Comparison of ENCODE assay signal across 9 cellular contexts in genomic region chr1:67791686-67792475, GRCh38. TPM values are rescaled to one million over a fixed set of nuclear protein-coding genes. Genes with fewer than 3 reads are reported as not detected.
DNase-seq lines count a peak whose midpoint lies in the region; ATAC-seq and TF ChIP-seq lines count a peak whose summit lies in the region.
"Had no signal": no experiment of that assay in that cellular context is flagged by ENCODE, and none has a peak within 500 bp of the region (broad histone marks: within the 10 kb centered on the region; RNA-seq: fewer than 3 reads in every experiment).

No MANE protein-coding gene starts in this region.

- CTCF ChIA-PET in Panc1 (lab: Charles Lee): interaction anchor here (0.7 kb wide), 1 partner anchor 29 kb away, joined by 3 read pairs; no protein-coding TSS in a partner anchor

- WGBS in esophagus squamous epithelium, 2 donors: 55 to 60% methylated on average over 8 of the region's 8 CpGs
- WGBS in ovary, 3 donors: 24 to 27% (median 26%) methylated on average over 8 of the region's 8 CpGs

- ATAC-seq in Panc1 (peak; percentile 87), HG03439 (IDR thresholded peaks at IDR 0.05; ENCODE audit: unreplicated experiment) (no peak), esophagus mucosa (no peak)

- H3K9me3 ChIP-seq in Panc1 (ENCODE audit: control insufficient read depth, insufficient read depth, low read depth, low read length): no peaks in the 10 kb centered on the region; the same call in 1 of the 2 replicates
- no peaks in the 10 kb centered on the region for H3K9me3 ChIP-seq in esophagus squamous epithelium
- H3K9me3 ChIP-seq in ovary: no peaks in the 10 kb centered on the region

- H3K4me3 ChIP-seq in Panc1 (ENCODE audit: low read depth in 2 of 2, low read length in 2 of 2) (no peak overlapping the region), esophagus squamous epithelium (no peak overlapping the region), ovary (no peak overlapping the region)

- POLR2A ChIA-PET in Panc1 (lab: Charles Lee): no interaction called here

- TF ChIP-seq POLR2A in esophagus squamous epithelium (IDR thresholded peaks at IDR 0.05): no peak
- no peak for TF ChIP-seq POLR2A in ovary (IDR thresholded peaks at IDR 0.05)

- H3K36me3 ChIP-seq in Panc1 (ENCODE audit: control insufficient read depth, insufficient read depth, low read length) (no peaks in the 10 kb centered on the region), esophagus squamous epithelium (no peaks in the 10 kb centered on the region), ovary (no peaks in the 10 kb centered on the region)

- intact Hi-C loops in Panc1 (cut with micrococcal nuclease; ENCODE audit: unreplicated experiment) (no loop called here), esophagus squamous epithelium (cut with DNase I) (no loop called here), ovary (cut with DNase I) (no loop called here)

- TF ChIP-seq CTCF in Panc1 (IDR thresholded peaks at IDR 0.05) (no peak), esophagus squamous epithelium (IDR thresholded peaks at IDR 0.05) (no peak), ovary (IDR thresholded peaks at IDR 0.05) (no peak)

- no peaks in the 10 kb centered on the region for H3K27me3 ChIP-seq in Panc1 (ENCODE audit: control insufficient read depth, insufficient read depth, low read length)
- no peaks in the 10 kb centered on the region for H3K27me3 ChIP-seq in esophagus squamous epithelium
- H3K27me3 ChIP-seq in ovary: no peaks in the 10 kb centered on the region

- BruUV-seq in Panc1 (replicated peaks; lab: Mats Ljungman, UMichigan): no TSS peak

- H3K27ac ChIP-seq in Panc1 (ENCODE audit: low read length) (peak overlapping the region; percentile 10), esophagus squamous epithelium (peak overlapping the region in 3 of 4 donors; percentile 42 to 72 (median 61)), ovary (peak overlapping the region in 1 of 2 donors; percentile 0)

- in situ Hi-C loops in Panc1 (cut with HindIII; ENCODE audit: low pct_unique_long_range_greater_than_20kb, low sequenced_read_pairs): no loop called here

- no peak for TF ChIP-seq EP300 in ovary (IDR thresholded peaks at IDR 0.05)

- H3K4me1 ChIP-seq in Panc1 (ENCODE audit: control insufficient read depth, insufficient read depth, low read length) (peaks cover 29% of the 10 kb centered on the region), esophagus squamous epithelium (peaks cover 0 to 84% (median 17%) of the 10 kb centered on the region in 3 donors), ovary (ENCODE audit: insufficient read depth) (peaks cover 23% of the 10 kb centered on the region)

- DNase-seq in AG20443 (ENCODE audit: low spot score) (peak; percentile 82), Panc1 (ENCODE audit: low read depth, low spot score) (no peak), esophagus squamous epithelium (lab: John Stamatoyannopoulos, UW) (no peak), ovary (peak in 3 of 5 donors; percentile 32 to 50 (median 36)), NCI-H345 treated with DMSO at 0.1 percent for 48 hours (lab: John Stamatoyannopoulos, UW; ENCODE audit: unreplicated experiment) (no peak), NCI-H1930 (lab: John Stamatoyannopoulos, UW) (no peak)
- DNase-seq: DND-41 had no signal

RNA-seq across cellular contexts. Expression of gene GNG12, which starts 41.4 kb away (rescaled TPM):
- 70.0 TPM for total RNA-seq in Panc1 (2021; ENCODE audit: unreplicated experiment)
- 25.1 TPM for polyA plus RNA-seq in Panc1 (2012; ENCODE audit: insufficient read length)
- 100 to 1,000 TPM in 1 of 4 donors, 10 to 100 TPM in 3; 65.4 to 104 (median 89.9) TPM for total RNA-seq in esophagus squamous epithelium
- total RNA-seq in ovary: 10 to 100 TPM; 50.6 to 84.4 (median 68.0) TPM
- polyA plus RNA-seq in ovary: 100 to 1,000 TPM in 1 of 2 donors, 10 to 100 TPM in 1; 41.0 to 121 TPM
- 73.2 TPM for total RNA-seq in esophagus mucosa

Comparison
In these comparisons a context has a peak if more than half of its experiments do, and no peak if none do; other contexts are left out.
1. DNase-seq: peak in AG20443 (single experiment) and ovary (3 of 5); none in Panc1 (single experiment), esophagus squamous epithelium (single experiment), NCI-H345 treated with DMSO at 0.1 percent for 48 hours (single experiment) and NCI-H1930 (0 of 2).